ENCODE assay signal across 19 cellular contexts in the genomic region with DNA sequence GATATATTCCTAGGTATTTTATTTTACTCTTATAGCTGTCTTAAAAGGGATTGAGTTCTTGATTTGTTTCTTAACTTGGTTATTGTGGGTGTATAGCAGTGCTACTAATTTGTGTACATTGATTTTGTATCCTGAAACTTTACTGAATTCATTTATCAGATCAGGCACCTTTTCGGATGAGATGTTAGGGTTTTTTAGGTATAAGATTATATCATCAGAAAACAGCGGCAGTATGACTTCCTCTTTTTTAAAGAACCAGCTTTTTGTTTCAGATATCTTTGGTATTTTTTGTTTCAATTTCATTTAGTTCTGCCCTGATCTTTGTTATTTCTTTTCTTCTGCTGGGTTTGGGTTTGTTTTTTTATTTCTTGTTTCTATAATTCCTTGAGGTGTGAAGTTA.
A peak's percentile ranks its signal among the peaks of the same experiment; 100 is the strongest.
DNase-seq lines count a peak whose midpoint lies in the region; ATAC-seq lines count a peak whose summit lies in the region.
"Had no signal": no experiment of that assay in that cellular context is flagged by ENCODE, and none has a peak within 500 bp of the region (broad histone marks: within the 10 kb centered on the region; RNA-seq: fewer than 3 reads in every experiment).

No MANE protein-coding gene starts in this region.

- H3K27ac Mint-ChIP-seq in activated T-cell treated with anti-CD3 and anti-CD28 coated beads, Interleukin-2, amount 50 U/mL, for 24 hours = no peak overlapping the region
- H3K27ac Mint-ChIP-seq: activated naive CD8-positive, alpha-beta T cell; HFFc6 had no signal

- H3K36me3 Mint-ChIP-seq in activated T-cell treated with anti-CD3 and anti-CD28 coated beads, Interleukin-2, amount 50 U/mL, for 24 hours (ENCODE audit: low read depth) = no peaks in the 10 kb centered on the region
- H3K36me3 Mint-ChIP-seq: activated naive CD8-positive, alpha-beta T cell had no signal

- peak; percentile 12 for DNase-seq in NAMALWA (ENCODE audit: low spot score)
- DNase-seq in inferior parietal cortex (ENCODE audit: extremely low spot score) = no peak
- no peak for DNase-seq in GF-D8 (lab: John Stamatoyannopoulos, UW)
- DNase-seq in activated T-cell treated with anti-CD3 and anti-CD28 coated beads, Interleukin-2, amount 50 U/mL, for 24 hours = no peak
- no peak for DNase-seq in hepatic stellate cell (ENCODE audit: low spot score)
- DNase-seq: ACHN; activated CD4-positive, CD25-positive, alpha-beta regulatory T cell treated with anti-CD3 and anti-CD28 coated beads, Interleukin-2, amount 50 U/mL, for 72 hours; effector CD4-positive, alpha-beta T cell; EL; HFFc6; left cardiac atrium; NCI-H1930; NCI-H748 treated with DMSO at 0.1 percent for 48 hours; stimulated activated CD4-positive, alpha-beta T cell treated with anti-CD3 and anti-CD28 coated beads, Interleukin-4, amount 100 ng/mL, for 1 hour; thyroid gland had no signal

- H3K9me3 Mint-ChIP-seq in activated T-cell treated with anti-CD3 and anti-CD28 coated beads, Interleukin-2, amount 50 U/mL, for 24 hours = peaks cover 26% of the 10 kb centered on the region

- ATAC-seq in GM18508 (IDR thresholded peaks at IDR 0.05; ENCODE audit: insufficient read depth, unreplicated experiment) = peak; percentile 80
- ATAC-seq in GM21717 (IDR thresholded peaks at IDR 0.05; ENCODE audit: unreplicated experiment) = peak; percentile 95
- ATAC-seq in HG03175 (IDR thresholded peaks at IDR 0.05; ENCODE audit: unreplicated experiment) = peak; percentile 65
- ATAC-seq: left cardiac atrium had no signal

- no peak overlapping the region for H3K4me3 Mint-ChIP-seq in activated T-cell treated with anti-CD3 and anti-CD28 coated beads, Interleukin-2, amount 50 U/mL, for 24 hours
- H3K4me3 Mint-ChIP-seq: activated naive CD8-positive, alpha-beta T cell; HFFc6 had no signal

- H3K27me3 Mint-ChIP-seq in activated T-cell treated with anti-CD3 and anti-CD28 coated beads, Interleukin-2, amount 50 U/mL, for 24 hours = no peaks in the 10 kb centered on the region
- H3K27me3 Mint-ChIP-seq: activated naive CD8-positive, alpha-beta T cell had no signal

- H3K4me1 Mint-ChIP-seq in activated T-cell treated with anti-CD3 and anti-CD28 coated beads, Interleukin-2, amount 50 U/mL, for 24 hours (ENCODE audit: low read depth) = no peaks in the 10 kb centered on the region
